Comparison of ENCODE assay signal across 14 cellular contexts in the genomic region with DNA sequence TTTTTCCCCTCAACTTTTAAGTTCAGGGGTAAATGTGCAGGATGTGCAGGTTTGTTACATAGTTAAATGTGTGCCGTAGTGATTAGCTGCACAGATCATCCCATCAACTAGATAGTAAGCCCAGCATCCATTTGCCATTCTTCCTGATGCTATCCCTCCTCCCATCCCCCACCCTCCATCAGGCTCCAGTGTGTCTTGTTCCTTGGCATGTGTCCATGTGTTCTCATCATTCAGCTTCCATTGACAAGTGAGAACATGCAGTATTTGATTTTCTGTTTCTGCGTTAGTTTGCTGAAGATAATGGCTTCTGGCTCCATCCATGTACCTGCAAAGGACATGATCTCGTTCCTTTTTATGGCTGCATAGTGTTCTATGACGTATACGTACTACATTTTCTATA. TPM values are rescaled to one million over a fixed set of nuclear protein-coding genes. Genes with fewer than 3 reads are reported as not detected.
DNase-seq lines count a peak whose midpoint lies in the region; ATAC-seq, FAIRE-seq and TF ChIP-seq lines count a peak whose summit lies in the region.
"Had no signal": no experiment of that assay in that cellular context is flagged by ENCODE, and none has a peak within 500 bp of the region (broad histone marks: within the 10 kb centered on the region; RNA-seq: fewer than 3 reads in every experiment).

No MANE protein-coding gene starts in this region.

- H3K27me3 ChIP-seq in astrocyte (ENCODE audit: insufficient read depth, low read length): no peaks in the 10 kb centered on the region

- DNase-seq in DMS53 (lab: John Stamatoyannopoulos, UW) (peak; percentile 34), DMS53 treated with DMSO at 0.1 percent for 48 hours (lab: John Stamatoyannopoulos, UW; ENCODE audit: unreplicated experiment) (no peak), astrocyte (ENCODE audit: low read depth) (no peak), head of caudate nucleus (peak in 37 of 42 donors; percentile 11 to 88 (median 56)), substantia nigra (lab: John Stamatoyannopoulos, UW) (peak in 34 of 49 donors; percentile 1 to 70 (median 21)), urothelium cell line (ENCODE audit: low spot score) (no peak)
- no peak for DNase-seq in stimulated activated naive CD8-positive, alpha-beta T cell treated with anti-CD3 and anti-CD28 coated beads, Interleukin-15, amount 100 ng/mL, for 72 hours
- DNase-seq: 8988T; activated naive CD8-positive, alpha-beta T cell treated with anti-CD3 and anti-CD28 coated beads for 36 hours; naive thymus-derived CD4-positive, alpha-beta T cell; OCI-M1; stimulated activated CD4-positive, alpha-beta T cell treated with anti-CD3 and anti-CD28 coated beads, Interleukin-15, amount 100 ng/mL, for 24 hours had no signal

- H3K27ac Mint-ChIP-seq in astrocyte (ENCODE audit: unreplicated experiment): no peak overlapping the region
- H3K27ac Mint-ChIP-seq in stimulated activated naive CD8-positive, alpha-beta T cell treated with anti-CD3 and anti-CD28 coated beads, Interleukin-15, amount 100 ng/mL, for 72 hours: no peak overlapping the region
- H3K27ac Mint-ChIP-seq: activated naive CD8-positive, alpha-beta T cell treated with anti-CD3 and anti-CD28 coated beads for 36 hours; stimulated activated memory B cell treated with anti-CD40 and anti-IgM and Interleukin-4, amounts not matched to agents 10 μg/mL and 1 μg/mL and 100 μg/mL, for 72 hours had no signal

- no peaks in the 10 kb centered on the region for H4K20me1 ChIP-seq in astrocyte (ENCODE audit: insufficient read depth, low read length)

- no peaks in the 10 kb centered on the region for H3K9me3 Mint-ChIP-seq in astrocyte (ENCODE audit: unreplicated experiment)
- no peaks in the 10 kb centered on the region for H3K9me3 Mint-ChIP-seq in stimulated activated naive CD8-positive, alpha-beta T cell treated with anti-CD3 and anti-CD28 coated beads, Interleukin-15, amount 100 ng/mL, for 72 hours
- H3K9me3 Mint-ChIP-seq: activated naive CD8-positive, alpha-beta T cell treated with anti-CD3 and anti-CD28 coated beads for 36 hours; naive thymus-derived CD4-positive, alpha-beta T cell; stimulated activated memory B cell treated with anti-CD40 and anti-IgM and Interleukin-4, amounts not matched to agents 10 μg/mL and 1 μg/mL and 100 μg/mL, for 72 hours had no signal

- H3K4me1 ChIP-seq in astrocyte (ENCODE audit: insufficient read depth, low read length): peaks cover 12% of the 10 kb centered on the region

- no peak for TF ChIP-seq CTCF in astrocyte (IDR thresholded peaks at IDR 0.05; ENCODE audit: insufficient read depth, low read depth, low read length)

- peaks cover 3% of the 10 kb centered on the region for H3K36me3 ChIP-seq in astrocyte (ENCODE audit: insufficient read depth, low read length)

- peak overlapping the region; percentile 13 for H3K4me2 ChIP-seq in astrocyte (ENCODE audit: low read length)

- no peaks in the 10 kb centered on the region for H3K9me3 ChIP-seq in astrocyte (ENCODE audit: insufficient read depth, low read depth, low read length)

- peaks cover 2% of the 10 kb centered on the region for H3K4me1 Mint-ChIP-seq in astrocyte (ENCODE audit: low read depth, unreplicated experiment)
- H3K4me1 Mint-ChIP-seq in stimulated activated naive CD8-positive, alpha-beta T cell treated with anti-CD3 and anti-CD28 coated beads, Interleukin-15, amount 100 ng/mL, for 72 hours: no peaks in the 10 kb centered on the region
- H3K4me1 Mint-ChIP-seq: activated naive CD8-positive, alpha-beta T cell treated with anti-CD3 and anti-CD28 coated beads for 36 hours; stimulated activated memory B cell treated with anti-CD40 and anti-IgM and Interleukin-4, amounts not matched to agents 10 μg/mL and 1 μg/mL and 100 μg/mL, for 72 hours had no signal

- FAIRE-seq in astrocyte (lab: Jason Lieb, UNC): no peak
- FAIRE-seq in urothelium cell line (lab: Jason Lieb, UNC): no peak

- intact Hi-C loops in head of caudate nucleus (cut with DNase I): no loop called here

- H3K4me3 Mint-ChIP-seq in astrocyte (ENCODE audit: unreplicated experiment): no peak overlapping the region
- no peak overlapping the region for H3K4me3 Mint-ChIP-seq in stimulated activated naive CD8-positive, alpha-beta T cell treated with anti-CD3 and anti-CD28 coated beads, Interleukin-15, amount 100 ng/mL, for 72 hours
- H3K4me3 Mint-ChIP-seq: activated naive CD8-positive, alpha-beta T cell treated with anti-CD3 and anti-CD28 coated beads for 36 hours; naive thymus-derived CD4-positive, alpha-beta T cell; stimulated activated memory B cell treated with anti-CD40 and anti-IgM and Interleukin-4, amounts not matched to agents 10 μg/mL and 1 μg/mL and 100 μg/mL, for 72 hours had no signal

- H3K4me3 ChIP-seq in astrocyte (ENCODE audit: insufficient read depth, low read depth, low read length): no peak overlapping the region

- H3K27me3 Mint-ChIP-seq in astrocyte (ENCODE audit: low read depth, unreplicated experiment): no peaks in the 10 kb centered on the region
- H3K27me3 Mint-ChIP-seq in stimulated activated naive CD8-positive, alpha-beta T cell treated with anti-CD3 and anti-CD28 coated beads, Interleukin-15, amount 100 ng/mL, for 72 hours: no peaks in the 10 kb centered on the region
- H3K27me3 Mint-ChIP-seq: activated naive CD8-positive, alpha-beta T cell treated with anti-CD3 and anti-CD28 coated beads for 36 hours; naive thymus-derived CD4-positive, alpha-beta T cell; stimulated activated memory B cell treated with anti-CD40 and anti-IgM and Interleukin-4, amounts not matched to agents 10 μg/mL and 1 μg/mL and 100 μg/mL, for 72 hours had no signal

- H2AFZ ChIP-seq in astrocyte (ENCODE audit: low read depth, low read length): no peak overlapping the region

- H3K79me2 ChIP-seq in astrocyte (ENCODE audit: insufficient read depth, low read length): no peaks in the 10 kb centered on the region

- peaks cover 10% of the 10 kb centered on the region for H3K36me3 Mint-ChIP-seq in astrocyte (ENCODE audit: low read depth, unreplicated experiment)

- no peak overlapping the region for H3K9ac ChIP-seq in astrocyte (ENCODE audit: low read length)

- H3K27ac ChIP-seq in astrocyte (ENCODE audit: low read depth, low read length) (peak overlapping the region; percentile 82), substantia nigra (ENCODE audit: low read depth, low read length, poor library complexity, severe bottlenecking) (no peak overlapping the region)

- no peak for ATAC-seq in GM21737 (IDR thresholded peaks at IDR 0.05; ENCODE audit: unreplicated experiment)
- ATAC-seq in stimulated activated naive CD8-positive, alpha-beta T cell treated with anti-CD3 and anti-CD28 coated beads, Interleukin-15, amount 100 ng/mL, for 72 hours: no peak
- ATAC-seq: naive thymus-derived CD4-positive, alpha-beta T cell; stimulated activated memory B cell treated with anti-CD40 and anti-IgM and Interleukin-4, amounts not matched to agents 10 μg/mL and 1 μg/mL and 100 μg/mL, for 72 hours had no signal

RNA-seq across cellular contexts. Expression of a gene that starts 42.2 kb away (rescaled TPM):
- total RNA-seq in astrocyte: 17.2 and 18.6 TPM in 2 replicates

RNA-seq across cellular contexts. Expression of a gene that starts 47.2 kb away (rescaled TPM):
- 7.3 and 9.5 TPM in 2 replicates for total RNA-seq in astrocyte

Comparison
In these comparisons a context has a peak if more than half of its experiments do, and no peak if none do; other contexts are left out.
1. DNase-seq: peak in DMS53 (single experiment), head of caudate nucleus (37 of 42) and substantia nigra (34 of 49); none in DMS53 treated with DMSO at 0.1 percent for 48 hours (single experiment), astrocyte (single experiment), urothelium cell line (single experiment) and stimulated activated naive CD8-positive, alpha-beta T cell treated with anti-CD3 and anti-CD28 coated beads, Interleukin-15, amount 100 ng/mL, for 72 hours (0 of 2).